In the genomic region with DNA sequence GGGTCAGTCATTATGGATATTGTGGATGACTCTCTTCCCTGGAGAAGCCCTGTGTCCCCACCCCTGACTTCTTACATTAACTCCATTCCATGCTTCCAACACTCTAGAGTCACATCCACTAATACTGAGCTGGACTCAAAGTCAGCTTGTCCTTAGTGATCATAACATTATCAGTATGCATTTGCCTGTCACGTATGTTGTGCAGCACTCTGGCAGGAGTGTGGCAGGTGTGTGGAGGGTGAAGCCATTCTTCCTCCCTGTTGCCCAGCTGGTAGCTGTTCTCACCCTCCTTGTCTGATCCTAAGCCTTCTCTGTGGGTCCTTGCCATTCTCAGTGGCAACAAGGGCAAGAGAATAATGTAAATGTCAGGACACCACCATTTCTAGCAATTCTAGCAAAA, we compare ENCODE assay signal across 34 cellular contexts.
"Had no signal": no experiment of that assay in that cellular context is flagged by ENCODE, and none has a peak within 500 bp of the region (broad histone marks: within the 10 kb centered on the region; RNA-seq: fewer than 3 reads in every experiment).

No MANE protein-coding gene starts in this region.

- H3K27me3 ChIP-seq: MG63 had no signal

- H3K9ac ChIP-seq: KMS-11 had no signal

- H3K9me3 ChIP-seq: MG63 had no signal

- H3K4me3 ChIP-seq: MG63 had no signal

- DNase-seq: Karpas-422, Kasumi-1, MG63, MM.1S, MV-4-11, NCI-H1048, NCI-H1092, NCI-H1092 treated with DMSO at 0.1 percent for 48 hours, NCI-H1105, NCI-H1105 treated with DMSO at 0.1 percent for 48 hours, NCI-H1417, NCI-H1417 treated with DMSO at 0.1 percent for 48 hours, NCI-H1436, NCI-H1436 treated with DMSO at 0.1 percent for 48 hours, NCI-H146, NCI-H1694, NCI-H1694 treated with DMSO at 0.1 percent for 48 hours, NCI-H187, NCI-H187 treated with DMSO at 0.1 percent for 48 hours, NCI-H1930, NCI-H2029, NCI-H2029 treated with DMSO at 0.1 percent for 48 hours, NCI-H2081, NCI-H2081 treated with DMSO at 0.1 percent for 48 hours, NCI-H2107, NCI-H2171, NCI-H2171 treated with DMSO at 0.1 percent for 48 hours, NCI-H2227 treated with DMSO at 0.1 percent for 48 hours, NCI-H226, NCI-H345, NCI-H446, NCI-H446 treated with DMSO at 0.1 percent for 48 hours, NCI-H510A had no signal

- H3K4me2 ChIP-seq: KMS-11 had no signal

- H3K36me3 ChIP-seq: MG63 had no signal

- H3K27ac ChIP-seq: KMS-11 had no signal
